8 cellular contexts compared by ENCODE assay signal in the genomic region with DNA sequence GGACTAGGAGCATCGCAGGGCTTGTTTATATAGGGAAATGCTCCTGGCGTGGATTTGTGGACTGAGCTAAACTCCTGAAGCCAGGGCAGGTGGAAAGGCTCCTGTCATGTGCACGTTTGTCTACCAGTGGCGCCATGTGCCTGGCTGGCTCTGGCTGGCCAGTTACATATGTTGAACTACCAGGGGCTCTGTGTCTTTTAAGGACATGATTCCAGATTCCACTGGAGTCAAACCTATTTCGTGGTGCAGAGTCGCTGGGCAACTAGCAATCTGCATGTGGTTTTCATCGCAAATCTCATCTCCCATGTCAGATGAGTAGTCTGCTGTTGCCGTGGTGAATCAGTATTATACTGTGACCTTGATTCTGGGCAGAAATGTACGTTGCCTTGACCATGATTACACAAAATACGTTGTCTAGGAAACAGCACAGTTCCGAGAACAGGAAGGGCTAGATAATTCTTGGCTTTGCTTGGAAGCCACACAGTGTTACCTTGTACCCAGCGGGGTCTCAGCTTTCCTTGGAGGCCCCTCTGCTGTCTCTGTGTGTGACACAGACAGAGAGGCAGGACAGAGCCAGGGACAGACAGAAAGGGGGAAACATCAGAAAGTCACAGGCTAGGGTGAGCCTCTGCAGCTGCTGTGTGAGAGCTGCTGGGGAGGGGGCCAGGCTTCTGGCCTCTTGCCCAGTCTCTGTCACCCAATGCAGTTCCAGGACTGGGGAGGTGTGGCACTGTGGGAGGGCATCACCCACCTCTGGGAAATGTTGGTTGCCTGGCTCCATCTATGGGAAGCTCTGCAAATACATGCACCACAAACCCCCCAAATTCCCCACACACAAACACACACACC. TPM values are rescaled to one million over a fixed set of nuclear protein-coding genes. Genes with fewer than 3 reads are reported as not detected.
DNase-seq lines count a peak whose midpoint lies in the region; ATAC-seq and TF ChIP-seq lines count a peak whose summit lies in the region.

No MANE protein-coding gene starts in this region.

- TF ChIP-seq CTCF in Caco-2 (IDR thresholded peaks at IDR 0.05; ENCODE audit: insufficient read depth in 1 of 2, low read depth in 1 of 2, low read length in 1 of 2, severe bottlenecking in 1 of 2, unreplicated experiment in 1 of 2), result no peak
- peak; percentile 29; the same call in 1 of the 2 replicates for TF ChIP-seq CTCF in OCI-LY7 (conservative IDR thresholded peaks at IDR 0.05; ENCODE audit: low read length)
- TF ChIP-seq CTCF in Peyer's patch (IDR thresholded peaks at IDR 0.05), result no peak

- POLR2A ChIA-PET in Caco-2 (lab: Charles Lee), result no interaction called here
- POLR2A ChIA-PET in OCI-LY7 (lab: Charles Lee), result no interaction called here

- H3K9me2 ChIP-seq in OCI-LY7 (ENCODE audit: insufficient read depth, low read length), result no peaks in the 10 kb centered on the region

- no peaks in the 10 kb centered on the region for H3K4me1 ChIP-seq in Caco-2
- H3K4me1 ChIP-seq in OCI-LY7 (ENCODE audit: insufficient read depth, low read length, poor library complexity, severe bottlenecking), result no peaks in the 10 kb centered on the region
- H3K4me1 ChIP-seq in Peyer's patch, result no peaks in the 10 kb centered on the region

- H3K4me3 Mint-ChIP-seq in Caco-2 (ENCODE audit: unreplicated experiment), result no peak overlapping the region

- BruUV-seq in Caco-2 (replicated peaks; lab: Mats Ljungman, UMichigan), result no TSS peak
- no TSS peak for BruUV-seq in OCI-LY7 (replicated peaks; lab: Mats Ljungman, UMichigan)

- no peak for TF ChIP-seq POLR2A in Peyer's patch (IDR thresholded peaks at IDR 0.05)

- H4K20me1 ChIP-seq in OCI-LY7 (ENCODE audit: insufficient read depth, low read length), result no peaks in the 10 kb centered on the region

- H3K27me3 ChIP-seq in Caco-2 (replicated peaks; ENCODE audit: control insufficient read depth, insufficient read depth, low read length) (no peaks in the 10 kb centered on the region), Peyer's patch (no peaks in the 10 kb centered on the region)

- H3K27me3 Mint-ChIP-seq in Caco-2 (ENCODE audit: insufficient read depth, unreplicated experiment), result peaks cover 7% of the 10 kb centered on the region

- DNase-seq in Caco-2 (peak; percentile 10 to 37), OCI-LY7 (ENCODE audit: low spot score) (peak; percentile 64), myocyte (ENCODE audit: low read depth) (peak; percentile 60), Peyer's patch (no peak)

- peak; percentile 59 for ATAC-seq in HG03342 (IDR thresholded peaks at IDR 0.05; ENCODE audit: unreplicated experiment)
- no peak for ATAC-seq in HG03095 (IDR thresholded peaks at IDR 0.05; ENCODE audit: unreplicated experiment)
- ATAC-seq in HG02571 (IDR thresholded peaks at IDR 0.05; ENCODE audit: unreplicated experiment), result no peak

- no peaks in the 10 kb centered on the region for H3K36me3 Mint-ChIP-seq in Caco-2 (ENCODE audit: insufficient read depth, unreplicated experiment)

- no peak overlapping the region for H3K4me2 ChIP-seq in OCI-LY7 (ENCODE audit: low read length)

- H3K4me1 Mint-ChIP-seq in Caco-2 (ENCODE audit: low read depth, unreplicated experiment), result no peaks in the 10 kb centered on the region

- intact Hi-C loops in Caco-2 (cut with micrococcal nuclease; ENCODE audit: unreplicated experiment) (no loop called here), OCI-LY7 (cut with micrococcal nuclease; ENCODE audit: unreplicated experiment) (no loop called here)

- CTCF ChIA-PET in Caco-2 (lab: Charles Lee) (no interaction called here), OCI-LY7 (lab: Charles Lee; ENCODE audit: unreplicated experiment) (no interaction called here)

- H3K79me2 ChIP-seq in OCI-LY7 (ENCODE audit: insufficient read depth, low read depth, low read length), result no peaks in the 10 kb centered on the region

- H3K36me3 ChIP-seq in Caco-2 (ENCODE audit: control insufficient read depth, insufficient read depth, low read length) (no peaks in the 10 kb centered on the region), OCI-LY7 (ENCODE audit: insufficient read depth, low read length) (no peaks in the 10 kb centered on the region), Peyer's patch (no peaks in the 10 kb centered on the region)

- H3K9me3 ChIP-seq in Caco-2, result no peaks in the 10 kb centered on the region
- no peaks in the 10 kb centered on the region for H3K9me3 ChIP-seq in OCI-LY7 (ENCODE audit: low read length)
- H3K9me3 ChIP-seq in Peyer's patch, result no peaks in the 10 kb centered on the region

- H2AFZ ChIP-seq in OCI-LY7 (ENCODE audit: low read length), result no peak overlapping the region

- no peaks in the 10 kb centered on the region for H3K9me3 Mint-ChIP-seq in Caco-2 (ENCODE audit: unreplicated experiment)

- H3K4me3 ChIP-seq in Caco-2 (ENCODE audit: low read depth, low read length) (no peak overlapping the region), OCI-LY7 (ENCODE audit: low read depth, low read length, poor library complexity, severe bottlenecking) (no peak overlapping the region), Peyer's patch (no peak overlapping the region)

- H3K27ac ChIP-seq in OCI-LY7 (ENCODE audit: low read depth, low read length, poor library complexity, severe bottlenecking) (no peak overlapping the region), cingulate gyrus (ENCODE audit: low read depth, low read length) (peak overlapping the region; percentile 49), Peyer's patch (no peak overlapping the region)

- H3K27ac Mint-ChIP-seq in Caco-2 (ENCODE audit: unreplicated experiment), result no peak overlapping the region

RNA-seq across cellular contexts. Expression of a gene that starts 19.2 kb away (rescaled TPM):
- total RNA-seq in Caco-2 (2022) (not detected in 2 replicates), OCI-LY7 (2022) (not detected in 2 replicates), myocyte (not detected in 2 replicates), Peyer's patch (not detected)
- not detected in 2 replicates for total RNA-seq in OCI-LY7 (2014; rRNA removed; shearing (Covaris generic))
- polyA plus RNA-seq in myocyte (2012), result not detected

RNA-seq across cellular contexts. Expression of a gene that starts 29.4 kb away (rescaled TPM):
- total RNA-seq in Caco-2 (2022) (0.09 and 0.16 TPM in 2 replicates), OCI-LY7 (2022) (not detected in 2 replicates), myocyte (0.05 TPM in 1 of 2 replicates, not detected in the other), Peyer's patch (1 to 10 TPM in 1 of 4 donors, under 1 TPM in 3; 0.19 to 2.3 (median 0.81) TPM)
- total RNA-seq in OCI-LY7 (2014; rRNA removed; shearing (Covaris generic)), result 0.03 TPM in 1 of 2 replicates, not detected in the other
- not detected for polyA plus RNA-seq in myocyte (2012)

RNA-seq across cellular contexts. Expression of a gene that starts 48.0 kb away (rescaled TPM):
- total RNA-seq in Caco-2 (2022), result 5.2 and 5.6 TPM in 2 replicates
- total RNA-seq in OCI-LY7 (2014; rRNA removed; shearing (Covaris generic)), result 17.9 and 19.6 TPM in 2 replicates
- total RNA-seq in OCI-LY7 (2022), result 20.2 and 34.6 TPM in 2 replicates
- 8.4 and 9.7 TPM in 2 replicates for total RNA-seq in myocyte
- polyA plus RNA-seq in myocyte (2012), result 7.2 TPM
- total RNA-seq in Peyer's patch, result 10 to 100 TPM in 1 of 4 donors, 1 to 10 TPM in 3; 4.0 to 12.4 (median 7.2) TPM

Comparison
In these comparisons a context has a peak if more than half of its experiments do, and no peak if none do; other contexts are left out.
1. DNase-seq: peak in Caco-2 (2 of 2), OCI-LY7 (single experiment) and myocyte (single experiment); none in Peyer's patch (0 of 3).